Comparison of ENCODE assay signal across 14 cellular contexts in the genomic region with DNA sequence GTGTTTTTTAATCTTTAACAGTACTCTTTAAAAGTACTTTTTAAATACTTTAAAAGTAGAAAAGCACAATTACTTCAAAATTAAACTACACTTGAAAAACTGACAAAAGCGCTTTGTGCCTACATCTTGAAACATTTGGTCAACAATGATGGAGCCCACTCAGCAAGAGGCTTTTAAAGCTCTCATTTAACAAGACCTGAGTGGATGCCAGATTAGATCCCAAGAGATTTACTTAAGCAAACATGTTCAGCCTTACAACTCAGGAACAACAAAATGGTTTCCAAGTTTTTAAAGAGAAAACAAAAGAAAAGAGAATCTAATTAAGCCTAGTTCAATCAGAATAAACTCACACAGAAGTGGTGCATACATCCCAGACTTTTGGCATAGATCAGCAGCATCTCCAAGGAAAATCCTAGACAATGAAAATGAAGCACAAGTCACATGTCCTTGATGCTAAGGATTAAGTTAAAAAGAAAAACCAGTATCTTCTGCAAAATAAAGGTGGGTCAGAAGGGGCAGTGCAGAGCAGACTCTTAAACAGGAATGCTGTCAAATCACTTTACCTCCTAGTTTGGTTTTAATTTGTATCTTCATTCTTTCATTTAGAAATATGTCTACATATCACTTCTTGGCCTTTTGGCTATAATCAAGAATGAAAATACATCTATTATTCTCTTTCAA. TPM values are rescaled to one million over a fixed set of nuclear protein-coding genes. Genes with fewer than 3 reads are reported as not detected.
A peak's percentile ranks its signal among the peaks of the same experiment; 100 is the strongest.
DNase-seq lines count a peak whose midpoint lies in the region; ATAC-seq and TF ChIP-seq lines count a peak whose summit lies in the region.
"Had no signal": no experiment of that assay in that cellular context is flagged by ENCODE, and none has a peak within 500 bp of the region (broad histone marks: within the 10 kb centered on the region; RNA-seq: fewer than 3 reads in every experiment).

No MANE protein-coding gene starts in this region.

- H2BK5ac ChIP-seq in neuronal stem cell (ENCODE audit: low read length): no peak overlapping the region

- no peak overlapping the region for H4K8ac ChIP-seq in neuronal stem cell (ENCODE audit: low read depth, low read length)

- H3K36me3 ChIP-seq in GM23338 (ENCODE audit: insufficient read depth): no peaks in the 10 kb centered on the region
- H3K36me3 ChIP-seq in neuronal stem cell (replicated peaks in 1 of 2; ENCODE audit: control insufficient read depth in 2 of 2, insufficient read depth in 2 of 2, low read length in 2 of 2): peaks cover 2 to 29% of the 10 kb centered on the region in 2 donors

- H2BK15ac ChIP-seq in neuronal stem cell (ENCODE audit: low read length): no peak overlapping the region

- no peak overlapping the region for H3K4ac ChIP-seq in neuronal stem cell (ENCODE audit: low read length)

- H4K91ac ChIP-seq in neuronal stem cell (ENCODE audit: low read depth, low read length, poor library complexity): no peak overlapping the region

- no peaks in the 10 kb centered on the region for H3K79me1 ChIP-seq in neuronal stem cell (ENCODE audit: low read depth, low read length)

- H3K4me1 Mint-ChIP-seq in GM23338: peaks cover 42% of the 10 kb centered on the region

- H3K4me1 ChIP-seq in GM23338 (ENCODE audit: insufficient read depth) (peaks cover 27% of the 10 kb centered on the region), neuronal stem cell (ENCODE audit: control insufficient read depth in 2 of 2, insufficient read depth in 1 of 2, low read depth in 1 of 2, low read length in 2 of 2) (peaks cover 0 to 16% of the 10 kb centered on the region in 2 donors)

- no peak overlapping the region for H2BK12ac ChIP-seq in neuronal stem cell (ENCODE audit: low read length)

- H3K9ac ChIP-seq in neuronal stem cell (ENCODE audit: low read depth, low read length, poor library complexity): no peak overlapping the region

- H2AFZ ChIP-seq in GM23338 (no peak overlapping the region), neuronal stem cell (ENCODE audit: low read length) (no peak overlapping the region)

- no peak overlapping the region for H3K14ac ChIP-seq in neuronal stem cell (ENCODE audit: low read length)

- WGBS in neuronal stem cell (ENCODE audit: extremely low coverage in 2 of 2, insufficient read length in 2 of 2, insufficient replicate concordance in 1 of 2), 2 donors: no CpG with 5 or more reads among the region's 1 CpG

- peaks cover 7% of the 10 kb centered on the region; the same call in 2 of the 3 replicates for H3K36me3 Mint-ChIP-seq in GM23338 (ENCODE audit: low read depth)

- H3K4me3 Mint-ChIP-seq in GM23338: no peak overlapping the region
- H3K4me3 Mint-ChIP-seq: dendritic cell treated with granulocyte-macrophage colony-stimulating factor and Interleukin-4, amounts not matched to agents 40 ng/mL and 50 ng/mL, for 4 days; naive B cell had no signal

- in situ Hi-C loops in astrocyte of the spinal cord (cut with HindIII; ENCODE audit: low sequenced_read_pairs): no loop called here

- H3K9me3 ChIP-seq in neuronal stem cell (replicated peaks in 1 of 2; ENCODE audit: control insufficient read depth in 2 of 2, insufficient read depth in 1 of 2, low read depth in 1 of 2, low read length in 2 of 2): no peaks in the 10 kb centered on the region
- H3K9me3 ChIP-seq: gastroesophageal sphincter had no signal

- TF ChIP-seq CTCF in GM23338 (conservative IDR thresholded peaks at IDR 0.05; ENCODE audit: low read depth in 2 of 2): peak; percentile 21 to 51
- no peak for TF ChIP-seq CTCF in astrocyte of the spinal cord (IDR thresholded peaks at IDR 0.05; ENCODE audit: low read depth, low read length)

- no peaks in the 10 kb centered on the region for H3K9me3 Mint-ChIP-seq in GM23338
- H3K9me3 Mint-ChIP-seq: dendritic cell treated with granulocyte-macrophage colony-stimulating factor and Interleukin-4, amounts not matched to agents 40 ng/mL and 50 ng/mL, for 4 days had no signal

- DNase-seq in GM23338 (ENCODE audit: low spot score) (peak; percentile 47), NCI-H187 treated with DMSO at 0.1 percent for 48 hours (lab: John Stamatoyannopoulos, UW) (peak; percentile 53), astrocyte of the spinal cord (ENCODE audit: low read depth, low spot score) (peak; percentile 22), neuronal stem cell (ENCODE audit: low spot score) (no peak), dedifferentiated amniotic fluid mesenchymal stem cell (ENCODE audit: extremely low spot score) (no peak), cerebellar cortex (ENCODE audit: low spot score) (no peak), cerebellum (ENCODE audit: low spot score) (no peak)
- DNase-seq: activated naive CD4-positive, alpha-beta T cell treated with anti-CD3 and anti-CD28 coated beads, Interleukin-2, amount 50 U/mL, for 16 hours; COR-L47; kidney glomerular epithelial cell; naive B cell; substantia nigra had no signal

- no peaks in the 10 kb centered on the region for H3F3A ChIP-seq in GM23338 (replicated peaks; ENCODE audit: low read depth)

- peaks cover 5% of the 10 kb centered on the region for H3K27me3 Mint-ChIP-seq in GM23338 (ENCODE audit: insufficient read depth, low read depth, poor library complexity)
- H3K27me3 Mint-ChIP-seq: dendritic cell treated with granulocyte-macrophage colony-stimulating factor and Interleukin-4, amounts not matched to agents 40 ng/mL and 50 ng/mL, for 4 days; naive B cell had no signal

- ATAC-seq in GM23338: peak; percentile 66
- ATAC-seq: gastroesophageal sphincter had no signal

- H2AK5ac ChIP-seq in neuronal stem cell (ENCODE audit: low read depth, low read length): no peak overlapping the region

- no peaks in the 10 kb centered on the region for H3K9me2 ChIP-seq in GM23338 (ENCODE audit: insufficient read depth)

- no peak overlapping the region for H3K23ac ChIP-seq in neuronal stem cell (ENCODE audit: low read depth, low read length, poor library complexity)

- H3K27me3 ChIP-seq in GM23338 (ENCODE audit: insufficient read depth) (no peaks in the 10 kb centered on the region), neuronal stem cell (ENCODE audit: control insufficient read depth in 3 of 3, insufficient read depth in 3 of 3, low read depth in 1 of 3, low read length in 3 of 3) (no peaks in the 10 kb centered on the region)
- H3K27me3 ChIP-seq: gastroesophageal sphincter had no signal

- no peak overlapping the region for H3K18ac ChIP-seq in neuronal stem cell (ENCODE audit: low read length)

- H4K20me1 ChIP-seq in GM23338 (replicated peaks; ENCODE audit: insufficient read depth): no peaks in the 10 kb centered on the region; the same call in 1 of the 2 replicates

- 0 out of 2 replicates have a peak overlapping the region, but pooled peaks have one; percentile 6 for H3K4me2 ChIP-seq in GM23338
- H3K4me2 ChIP-seq in neuronal stem cell (ENCODE audit: insufficient read depth, low read length, poor library complexity, severe bottlenecking): no peak overlapping the region

- H3K4me3 ChIP-seq in GM23338 (no peak overlapping the region), astrocyte of the spinal cord (ENCODE audit: low read depth, low read length) (no peak overlapping the region), neuronal stem cell (ENCODE audit: low read length in 2 of 2) (no peak overlapping the region)
- H3K4me3 ChIP-seq: gastroesophageal sphincter had no signal

- H3K27ac ChIP-seq in GM23338 (ENCODE audit: low read depth): no peak overlapping the region
- H3K27ac ChIP-seq in neuronal stem cell (replicated peaks; ENCODE audit: low read length): peak overlapping the region; percentile 40
- H3K27ac ChIP-seq: gastroesophageal sphincter had no signal

- peaks cover 3% of the 10 kb centered on the region; the same call in 1 of the 2 replicates for H3K79me2 ChIP-seq in GM23338 (replicated peaks; ENCODE audit: insufficient read depth)

- H2BK120ac ChIP-seq in neuronal stem cell (ENCODE audit: low read depth, low read length): no peak overlapping the region

- no peak overlapping the region for H3K27ac Mint-ChIP-seq in GM23338
- H3K27ac Mint-ChIP-seq: dendritic cell treated with granulocyte-macrophage colony-stimulating factor and Interleukin-4, amounts not matched to agents 40 ng/mL and 50 ng/mL, for 4 days had no signal

TF ChIP-seq in GM23338, 12 proteins besides CTCF, POLR2A, EP300 and RAD21 (continues in another document):
- TF ChIP-seq CREB1 (CRISPR knock-in tag; IDR thresholded peaks at IDR 0.05; ENCODE audit: low read depth) (no peak), STAT1 (IDR thresholded peaks at IDR 0.05; ENCODE audit: unreplicated experiment) (no peak), EZH2 (IDR thresholded peaks at IDR 0.05; ENCODE audit: low read depth, unreplicated experiment) (no peak), ZNF114 (CRISPR knock-in tag; IDR thresholded peaks at IDR 0.05) (no peak)

RNA-seq across cellular contexts. Expression of gene HIBADH, which starts 26.2 kb away (rescaled TPM):
- total RNA-seq in GM23338 (2014; rRNA removed; shearing (Covaris generic)): 51.0 and 57.0 TPM in 2 replicates
- 29.0 and 31.3 TPM in 2 replicates for polyA plus RNA-seq in GM23338 (2016; fragmentation: Nextera tagmentation; extraction: Ambion mirVana)
- polyA plus RNA-seq in neuronal stem cell (2013, experiment 1 of 2): 37.4 TPM
- 38.3 TPM for polyA plus RNA-seq in neuronal stem cell (2013, experiment 2 of 2)
- 17.6 TPM for total RNA-seq in cerebellum

Comparison
In these comparisons a context has a peak if more than half of its experiments do, and no peak if none do; other contexts are left out.
1. DNase-seq: peak in GM23338 (single experiment), NCI-H187 treated with DMSO at 0.1 percent for 48 hours (single experiment) and astrocyte of the spinal cord (single experiment); none in neuronal stem cell (single experiment), dedifferentiated amniotic fluid mesenchymal stem cell (single experiment), cerebellar cortex (single experiment) and cerebellum (single experiment).